Comparison of ENCODE assay signal across 15 cellular contexts in genomic region chr1:232308616-232309015, GRCh38.
DNase-seq lines count a peak whose midpoint lies in the region; ATAC-seq and TF ChIP-seq lines count a peak whose summit lies in the region.
"Had no signal": no experiment of that assay in that cellular context is flagged by ENCODE, and none has a peak within 500 bp of the region (broad histone marks: within the 10 kb centered on the region; RNA-seq: fewer than 3 reads in every experiment).

No MANE protein-coding gene starts in this region.

- H3K27me3 ChIP-seq in heart left ventricle: no peaks in the 10 kb centered on the region

- DNase-seq in brain pericyte (ENCODE audit: low read depth, low spot score) (peak; percentile 56), endothelial cell (ENCODE audit: low spot score) (peak; percentile 20), NCI-H345 treated with DMSO at 0.1 percent for 48 hours (lab: John Stamatoyannopoulos, UW; ENCODE audit: unreplicated experiment) (no peak), HT-29 (ENCODE audit: low spot score) (no peak), heart left ventricle (no peak)
- no peak for DNase-seq in stimulated activated effector memory CD8-positive, alpha-beta T cell treated with anti-CD3 and anti-CD28 coated beads, Interleukin-12 subunit alpha, Interleukin-12 subunit beta, amount 100 ng/mL, for 72 hours (ENCODE audit: low spot score in 2 of 2)
- DNase-seq: Caco-2; CD8-positive, alpha-beta T cell; GM23248; IMR-90 had no signal

- H3K27me3 Mint-ChIP-seq in activated T-helper 17 cell treated with anti-CD3 and anti-CD28 coated beads, Interleukin-2, amount 50 U/mL, for 72 hours: peaks cover 7% of the 10 kb centered on the region
- peaks cover 8% of the 10 kb centered on the region for H3K27me3 Mint-ChIP-seq in endothelial cell (ENCODE audit: unreplicated experiment)

- H3K27ac Mint-ChIP-seq in activated T-helper 17 cell treated with anti-CD3 and anti-CD28 coated beads, Interleukin-2, amount 50 U/mL, for 72 hours: no peak overlapping the region
- H3K27ac Mint-ChIP-seq in endothelial cell (ENCODE audit: unreplicated experiment): peak overlapping the region; percentile 59
- H3K27ac Mint-ChIP-seq in stimulated activated effector memory CD8-positive, alpha-beta T cell treated with anti-CD3 and anti-CD28 coated beads, Interleukin-12 subunit alpha, Interleukin-12 subunit beta, amount 100 ng/mL, for 72 hours: no peak overlapping the region
- H3K27ac Mint-ChIP-seq: CD14-positive monocyte; CD8-positive, alpha-beta T cell had no signal

- peak; percentile 16 for ATAC-seq in activated T-helper 17 cell treated with anti-CD3 and anti-CD28 coated beads, Interleukin-2, amount 50 U/mL, for 72 hours (replicated peaks)
- peak; percentile 55 for ATAC-seq in stimulated activated effector memory CD8-positive, alpha-beta T cell treated with anti-CD3 and anti-CD28 coated beads, Interleukin-12 subunit alpha, Interleukin-12 subunit beta, amount 100 ng/mL, for 72 hours
- no peak for ATAC-seq in heart left ventricle
- ATAC-seq: A549; CD8-positive, alpha-beta T cell; HCT116 had no signal

- no peak overlapping the region for H3K4me3 Mint-ChIP-seq in activated T-helper 17 cell treated with anti-CD3 and anti-CD28 coated beads, Interleukin-2, amount 50 U/mL, for 72 hours
- H3K4me3 Mint-ChIP-seq in endothelial cell (ENCODE audit: unreplicated experiment): no peak overlapping the region
- H3K4me3 Mint-ChIP-seq in stimulated activated effector memory CD8-positive, alpha-beta T cell treated with anti-CD3 and anti-CD28 coated beads, Interleukin-12 subunit alpha, Interleukin-12 subunit beta, amount 100 ng/mL, for 72 hours: no peak overlapping the region
- H3K4me3 Mint-ChIP-seq: CD14-positive monocyte; CD8-positive, alpha-beta T cell had no signal

- peaks cover 7% of the 10 kb centered on the region for H3K9me3 Mint-ChIP-seq in activated T-helper 17 cell treated with anti-CD3 and anti-CD28 coated beads, Interleukin-2, amount 50 U/mL, for 72 hours
- H3K9me3 Mint-ChIP-seq in endothelial cell (ENCODE audit: unreplicated experiment): peaks cover 6% of the 10 kb centered on the region
- peaks cover 3% of the 10 kb centered on the region for H3K9me3 Mint-ChIP-seq in stimulated activated effector memory CD8-positive, alpha-beta T cell treated with anti-CD3 and anti-CD28 coated beads, Interleukin-12 subunit alpha, Interleukin-12 subunit beta, amount 100 ng/mL, for 72 hours

- no peaks in the 10 kb centered on the region for H3K4me1 Mint-ChIP-seq in activated T-helper 17 cell treated with anti-CD3 and anti-CD28 coated beads, Interleukin-2, amount 50 U/mL, for 72 hours
- H3K4me1 Mint-ChIP-seq in endothelial cell (ENCODE audit: unreplicated experiment): peaks cover 48% of the 10 kb centered on the region
- no peaks in the 10 kb centered on the region for H3K4me1 Mint-ChIP-seq in stimulated activated effector memory CD8-positive, alpha-beta T cell treated with anti-CD3 and anti-CD28 coated beads, Interleukin-12 subunit alpha, Interleukin-12 subunit beta, amount 100 ng/mL, for 72 hours
- H3K4me1 Mint-ChIP-seq: CD14-positive monocyte had no signal

- no peaks in the 10 kb centered on the region for H3K36me3 ChIP-seq in heart left ventricle

- peaks cover 0 to 27% (median 14%) of the 10 kb centered on the region in 12 donors for H3K4me1 ChIP-seq in heart left ventricle
- H3K4me1 ChIP-seq: A549, Caco-2 had no signal

- TF ChIP-seq CTCF in endothelial cell (IDR thresholded peaks at IDR 0.05; ENCODE audit: unreplicated experiment) (no peak), heart left ventricle (IDR thresholded peaks at IDR 0.05) (no peak)

- no peak overlapping the region for H3K4me3 ChIP-seq in heart left ventricle
- H3K4me3 ChIP-seq: A549, GM23248 had no signal

- H3K9me3 ChIP-seq in heart left ventricle: peaks cover 0 to 18% (median 0%) of the 10 kb centered on the region in 12 donors
- H3K9me3 ChIP-seq: A549, Caco-2 had no signal

- no peaks in the 10 kb centered on the region for H3K36me3 Mint-ChIP-seq in activated T-helper 17 cell treated with anti-CD3 and anti-CD28 coated beads, Interleukin-2, amount 50 U/mL, for 72 hours (ENCODE audit: low read depth)
- peaks cover 17% of the 10 kb centered on the region for H3K36me3 Mint-ChIP-seq in endothelial cell (ENCODE audit: low read depth, unreplicated experiment)
- H3K36me3 Mint-ChIP-seq in stimulated activated effector memory CD8-positive, alpha-beta T cell treated with anti-CD3 and anti-CD28 coated beads, Interleukin-12 subunit alpha, Interleukin-12 subunit beta, amount 100 ng/mL, for 72 hours: no peaks in the 10 kb centered on the region
- H3K36me3 Mint-ChIP-seq: CD14-positive monocyte; CD8-positive, alpha-beta T cell had no signal

- 54 to 63% (median 58%) methylated on average over 3 of the region's 3 CpGs for WGBS in heart left ventricle, 4 donors

- H3K27ac ChIP-seq in heart left ventricle: no peak overlapping the region
- H3K27ac ChIP-seq: A549, GM23248, HL-60 had no signal

- no peak for TF ChIP-seq POLR2A in heart left ventricle (IDR thresholded peaks at IDR 0.05)

- intact Hi-C loops in heart left ventricle (cut with DNase I): loop anchor here in 7 of 10 donors (5.0 to 10.0 kb wide), 6 partner anchors 124 to 444 kb away; no protein-coding TSS in a partner anchor

Comparison
In these comparisons a context has a peak if more than half of its experiments do, and no peak if none do; other contexts are left out.
1. ATAC-seq: peak in activated T-helper 17 cell treated with anti-CD3 and anti-CD28 coated beads, Interleukin-2, amount 50 U/mL, for 72 hours (single experiment) and stimulated activated effector memory CD8-positive, alpha-beta T cell treated with anti-CD3 and anti-CD28 coated beads, Interleukin-12 subunit alpha, Interleukin-12 subunit beta, amount 100 ng/mL, for 72 hours (single experiment); none in heart left ventricle (0 of 4).
2. DNase-seq: peak in brain pericyte (single experiment) and endothelial cell (single experiment); none in stimulated activated effector memory CD8-positive, alpha-beta T cell treated with anti-CD3 and anti-CD28 coated beads, Interleukin-12 subunit alpha, Interleukin-12 subunit beta, amount 100 ng/mL, for 72 hours (0 of 2), NCI-H345 treated with DMSO at 0.1 percent for 48 hours (single experiment), HT-29 (single experiment) and heart left ventricle (0 of 5).